ENCODE assay signal across 1 cellular context in genomic region chr4:40199999-40200880, GRCh38.
TF ChIP-seq lines count a peak whose summit lies in the region.

No MANE protein-coding gene starts in this region.

TF ChIP-seq in K562, 482 proteins besides CTCF, POLR2A, EP300 and RAD21 (continued from another document and continues in another):
- TF ChIP-seq CHAMP1 (IDR thresholded peaks at IDR 0.05) (no peak), GABPB1 (CRISPR knock-in tag; IDR thresholded peaks at IDR 0.05) (0 out of 2 replicates have a peak, but pooled peaks have one; percentile 24), ZNF551 (CRISPR knock-in tag; IDR thresholded peaks at IDR 0.05) (no peak), OTX1 (CRISPR knock-in tag; IDR thresholded peaks at IDR 0.05) (0 out of 2 replicates have a peak, but pooled peaks have one; percentile 20), ZNF518B (CRISPR knock-in tag; IDR thresholded peaks at IDR 0.05) (no peak), SREBF2 (CRISPR knock-in tag; IDR thresholded peaks at IDR 0.05) (0 out of 2 replicates have a peak, but pooled peaks have one; percentile 28), NFIC (IDR thresholded peaks at IDR 0.05) (peak; percentile 82), HBP1 (CRISPR knock-in tag; IDR thresholded peaks at IDR 0.05) (peak; percentile 48; the same call in 1 of the 2 replicates), ID3 (CRISPR knock-in tag; IDR thresholded peaks at IDR 0.05) (no peak), ID3 (tag; IDR thresholded peaks at IDR 0.05) (peak; percentile 6; the same call in 1 of the 2 replicates), CBX2 (IDR thresholded peaks at IDR 0.05; ENCODE audit: insufficient read depth, low read length, poor library complexity, severe bottlenecking) (no peak), MLLT1 (IDR thresholded peaks at IDR 0.05) (peak; percentile 53 to 81), PRDM10 (IDR thresholded peaks at IDR 0.05; ENCODE audit: partially characterized antibody) (peak; percentile 30), ZBTB7A (IDR thresholded peaks at IDR 0.05; ENCODE audit: borderline replicate concordance, control insufficient read depth, low read depth, low read length) (peak; percentile 36; the same call in 1 of the 2 replicates), ZNF609 (CRISPR knock-in tag; IDR thresholded peaks at IDR 0.05; ENCODE audit: borderline replicate concordance) (no peak), RBBP5 (IDR thresholded peaks at IDR 0.05; ENCODE audit: borderline replicate concordance, insufficient read depth, low read length, poor library complexity, severe bottlenecking) (peak; percentile 30)
